Comparison of ENCODE assay signal across 37 cellular contexts in genomic region chr19:23098286-23098685, GRCh38. TPM values are rescaled to one million over a fixed set of nuclear protein-coding genes. Genes with fewer than 3 reads are reported as not detected.
"Had no signal": no experiment of that assay in that cellular context is flagged by ENCODE, and none has a peak within 500 bp of the region (broad histone marks: within the 10 kb centered on the region; RNA-seq: fewer than 3 reads in every experiment).

No MANE protein-coding gene starts in this region.

- H3K27me3 Mint-ChIP-seq: activated naive CD4-positive, alpha-beta T cell treated with anti-CD3 and anti-CD28 coated beads, Interleukin-2, amount 10 ng/mL, durations not matched to agents 7 days and 5 days; activated naive CD4-positive, alpha-beta T cell treated with anti-CD3 and anti-CD28 coated beads, Interleukin-2, amount 50 U/mL, for 24 hours; activated naive CD8-positive, alpha-beta T cell; activated naive CD8-positive, alpha-beta T cell treated with anti-CD3 and anti-CD28 coated beads for 36 hours; activated naive CD8-positive, alpha-beta T cell treated with anti-CD3 and anti-CD28 coated beads, Interleukin-2, amount 10 ng/mL, durations not matched to agents 7 days and 5 days; activated naive CD8-positive, alpha-beta T cell treated with anti-CD3 and anti-CD28 coated beads, Interleukin-2, amount 50 U/mL, for 24 hours; activated T-cell treated with anti-CD3 and anti-CD28 coated beads, Interleukin-2, amount 50 U/mL, for 24 hours; activated T-helper 17 cell treated with anti-CD3 and anti-CD28 coated beads, Interleukin-2, amount 50 U/mL, for 72 hours; brain; central memory CD8-positive, alpha-beta T cell had no signal

- H3K4me3 Mint-ChIP-seq: activated naive CD4-positive, alpha-beta T cell treated with anti-CD3 and anti-CD28 coated beads for 36 hours; activated naive CD4-positive, alpha-beta T cell treated with anti-CD3 and anti-CD28 coated beads, Interleukin-2, amount 10 ng/mL, durations not matched to agents 7 days and 5 days; activated naive CD4-positive, alpha-beta T cell treated with anti-CD3 and anti-CD28 coated beads, Interleukin-2, amount 50 U/mL, for 24 hours; activated naive CD8-positive, alpha-beta T cell; activated naive CD8-positive, alpha-beta T cell treated with anti-CD3 and anti-CD28 coated beads for 36 hours; activated naive CD8-positive, alpha-beta T cell treated with anti-CD3 and anti-CD28 coated beads, Interleukin-2, amount 10 ng/mL, durations not matched to agents 7 days and 5 days; activated naive CD8-positive, alpha-beta T cell treated with anti-CD3 and anti-CD28 coated beads, Interleukin-2, amount 50 U/mL, for 24 hours; activated T-cell treated with anti-CD3 and anti-CD28 coated beads, Interleukin-2, amount 50 U/mL, for 24 hours; activated T-cell treated with anti-CD3 and anti-CD28 coated beads, Interleukin-2, amount 50 U/mL, for 4 hours; activated T-cell treated with anti-CD3 and anti-CD28 coated beads, Interleukin-2, amount 50 U/mL, for 72 hours; activated T-helper 1 cell treated with anti-CD3 and anti-CD28 coated beads, Interleukin-12 subunit alpha, Interleukin-12 subunit beta, Interleukin-2, Interleukin-4 antibody, amounts not matched to agents 30 ng/mL and 10 ng/mL and 1 ng/mL, durations not matched to agents 14 hours and 24 hours and 36 hours; activated T-helper 17 cell treated with anti-CD3 and anti-CD28 coated beads, Interleukin-2, amount 50 U/mL, for 72 hours; brain; central memory CD8-positive, alpha-beta T cell had no signal

- H3K27ac Mint-ChIP-seq: activated naive CD4-positive, alpha-beta T cell treated with anti-CD3 and anti-CD28 coated beads for 36 hours; activated naive CD4-positive, alpha-beta T cell treated with anti-CD3 and anti-CD28 coated beads, Interleukin-2, amount 10 ng/mL, durations not matched to agents 7 days and 5 days; activated naive CD4-positive, alpha-beta T cell treated with anti-CD3 and anti-CD28 coated beads, Interleukin-2, amount 50 U/mL, for 24 hours; activated naive CD4-positive, alpha-beta T cell treated with anti-CD3 and anti-CD28 coated beads, Interleukin-2, amount 50 U/mL, for 72 hours; activated naive CD8-positive, alpha-beta T cell; activated naive CD8-positive, alpha-beta T cell treated with anti-CD3 and anti-CD28 coated beads for 36 hours; activated naive CD8-positive, alpha-beta T cell treated with anti-CD3 and anti-CD28 coated beads, Interleukin-2, amount 10 ng/mL, durations not matched to agents 7 days and 5 days; activated naive CD8-positive, alpha-beta T cell treated with anti-CD3 and anti-CD28 coated beads, Interleukin-2, amount 50 U/mL, for 24 hours; activated T-cell treated with anti-CD3 and anti-CD28 coated beads, Interleukin-2, amount 50 U/mL, for 24 hours; activated T-cell treated with anti-CD3 and anti-CD28 coated beads, Interleukin-2, amount 50 U/mL, for 72 hours; activated T-helper 1 cell treated with anti-CD3 and anti-CD28 coated beads, Interleukin-12 subunit alpha, Interleukin-12 subunit beta, Interleukin-2, Interleukin-4 antibody, amounts not matched to agents 30 ng/mL and 10 ng/mL and 1 ng/mL, durations not matched to agents 14 hours and 24 hours and 36 hours; activated T-helper 17 cell treated with anti-CD3 and anti-CD28 coated beads, Interleukin-2, amount 50 U/mL, for 72 hours; activated T-helper 2 cell treated with anti-CD3 and anti-CD28 coated beads, Interferon-gamma antibody, Interleukin-2, Interleukin-4, amounts not matched to agents 10 μg/mL and 5 μg/mL and 100 μg/mL, durations not matched to agents 14 hours and 24 hours and 36 hours; brain had no signal

- H3K9me3 ChIP-seq: adrenal gland, ascending aorta had no signal

- H3K36me3 Mint-ChIP-seq: activated naive CD4-positive, alpha-beta T cell treated with anti-CD3 and anti-CD28 coated beads, Interleukin-2, amount 10 ng/mL, durations not matched to agents 7 days and 5 days; activated naive CD8-positive, alpha-beta T cell treated with anti-CD3 and anti-CD28 coated beads for 36 hours had no signal

- H3K4me1 Mint-ChIP-seq: activated naive CD4-positive, alpha-beta T cell treated with anti-CD3 and anti-CD28 coated beads, Interleukin-2, amount 10 ng/mL, durations not matched to agents 7 days and 5 days; activated naive CD4-positive, alpha-beta T cell treated with anti-CD3 and anti-CD28 coated beads, Interleukin-2, amount 50 U/mL, for 24 hours; activated naive CD8-positive, alpha-beta T cell treated with anti-CD3 and anti-CD28 coated beads for 36 hours; activated naive CD8-positive, alpha-beta T cell treated with anti-CD3 and anti-CD28 coated beads, Interleukin-2, amount 10 ng/mL, durations not matched to agents 7 days and 5 days; activated naive CD8-positive, alpha-beta T cell treated with anti-CD3 and anti-CD28 coated beads, Interleukin-2, amount 50 U/mL, for 24 hours; activated T-helper 17 cell treated with anti-CD3 and anti-CD28 coated beads, Interleukin-2, amount 50 U/mL, for 72 hours; brain; central memory CD8-positive, alpha-beta T cell had no signal

- H3K4me3 ChIP-seq: adrenal gland, ascending aorta, body of pancreas, breast epithelium, cardiac muscle cell had no signal

- H3K4me1 ChIP-seq: adrenal gland, ascending aorta, body of pancreas, breast epithelium had no signal

- H3K36me3 ChIP-seq: adrenal gland, breast epithelium, cardiac muscle cell had no signal

- H3K27me3 ChIP-seq: adrenal gland, ascending aorta, body of pancreas, brain microvascular endothelial cell, breast epithelium, cardiac muscle cell had no signal

- DNase-seq: activated effector memory CD4-positive, alpha-beta T cell treated with anti-CD3 and anti-CD28 coated beads, Interleukin-2, amount 50 U/mL, for 16 hours; activated effector memory CD4-positive, alpha-beta T cell treated with Interleukin-2 at 50 U/mL for 16 hours; activated gamma-delta T cell; activated gamma-delta T cell treated with Interleukin-2 at 50 U/mL for 16 hours; activated naive CD4-positive, alpha-beta T cell; activated naive CD4-positive, alpha-beta T cell treated with anti-CD3 and anti-CD28 coated beads for 36 hours; activated naive CD4-positive, alpha-beta T cell treated with anti-CD3 and anti-CD28 coated beads, Interleukin-2, amount 10 ng/mL, durations not matched to agents 7 days and 5 days; activated naive CD4-positive, alpha-beta T cell treated with anti-CD3 and anti-CD28 coated beads, Interleukin-2, amount 50 U/mL, for 16 hours; activated naive CD4-positive, alpha-beta T cell treated with Interleukin-2 at 50 U/mL for 16 hours; activated naive CD8-positive, alpha-beta T cell treated with anti-CD3 and anti-CD28 coated beads for 36 hours; activated naive CD8-positive, alpha-beta T cell treated with anti-CD3 and anti-CD28 coated beads, Interleukin-2, amount 10 ng/mL, durations not matched to agents 7 days and 5 days; activated naive CD8-positive, alpha-beta T cell treated with anti-CD3 and anti-CD28 coated beads, Interleukin-2, amount 50 U/mL, for 24 hours; activated T-cell treated with anti-CD3 and anti-CD28 coated beads, Interleukin-2, amount 50 U/mL, for 24 hours; activated T-cell treated with anti-CD3 and anti-CD28 coated beads, Interleukin-2, amount 50 U/mL, for 4 hours; activated T-cell treated with anti-CD3 and anti-CD28 coated beads, Interleukin-2, amount 50 U/mL, for 48 hours; activated T-cell treated with anti-CD3 and anti-CD28 coated beads, Interleukin-2, amount 50 U/mL, for 72 hours; adrenal gland; amniotic stem cell; amygdala; anterior cingulate cortex; aorta; body of pancreas; brain microvascular endothelial cell; caudate nucleus; central memory CD4-positive, alpha-beta T cell; cerebellar nuclear complex had no signal

- H3K27ac ChIP-seq: adrenal gland, ascending aorta, body of pancreas, brain microvascular endothelial cell, breast epithelium, cardiac muscle cell had no signal

- ATAC-seq: activated naive CD8-positive, alpha-beta T cell treated with anti-CD3 and anti-CD28 coated beads, Interleukin-2, amount 50 U/mL, for 24 hours; activated T-cell treated with anti-CD3 and anti-CD28 coated beads, Interleukin-2, amount 50 U/mL, for 4 hours; activated T-helper 17 cell treated with anti-CD3 and anti-CD28 coated beads, Interleukin-2, amount 50 U/mL, for 72 hours; body of pancreas had no signal

RNA-seq across cellular contexts. Expression of gene ZNF730, which starts 18.5 kb away (rescaled TPM):
- total RNA-seq: ascending aorta, body of pancreas had no signal
- polyA plus RNA-seq: aorta had no signal
